Comparison of ENCODE assay signal across 19 cellular contexts in the genomic region with DNA sequence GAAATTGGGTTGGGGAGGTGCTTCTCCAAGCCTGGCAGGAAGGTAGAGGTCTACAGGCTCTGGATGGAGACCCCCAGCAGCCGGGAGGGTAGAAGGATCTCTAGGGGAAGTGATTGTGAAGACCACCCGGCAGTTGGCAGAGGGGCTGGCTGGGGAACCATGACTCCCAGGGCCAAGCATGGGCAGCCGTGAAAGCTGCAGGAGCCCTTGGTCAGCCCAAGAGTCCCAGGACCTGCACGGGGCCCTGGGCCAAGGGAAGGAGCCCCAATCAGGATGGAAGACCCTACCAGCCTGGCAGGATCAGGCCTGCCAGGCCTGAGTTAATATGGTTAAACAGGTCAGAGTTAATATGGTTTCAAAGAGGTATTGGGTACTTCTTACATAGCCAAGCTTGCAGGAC.
DNase-seq lines count a peak whose midpoint lies in the region; ATAC-seq, FAIRE-seq and TF ChIP-seq lines count a peak whose summit lies in the region.
"Had no signal": no experiment of that assay in that cellular context is flagged by ENCODE, and none has a peak within 500 bp of the region (broad histone marks: within the 10 kb centered on the region; RNA-seq: fewer than 3 reads in every experiment).

No MANE protein-coding gene starts in this region.

- no peaks in the 10 kb centered on the region for H3K9me3 ChIP-seq in H1 (ENCODE audit: insufficient read depth in 2 of 2, low read depth in 1 of 2, low read length in 1 of 2)
- H3K9me3 ChIP-seq in thyroid gland, result no peaks in the 10 kb centered on the region
- H3K9me3 ChIP-seq: A549 had no signal

- no peak overlapping the region for H2BK120ac ChIP-seq in H1 (replicated peaks; ENCODE audit: low read depth, low read length)

- H3K9ac ChIP-seq in H1 (replicated peaks in 1 of 4; ENCODE audit: extremely low read depth in 1 of 4, low read depth in 3 of 4, low read length in 3 of 4), result no peak overlapping the region

- H4K8ac ChIP-seq in H1 (ENCODE audit: extremely low read depth, insufficient read depth, low read length), result peak overlapping the region; percentile 18; the same call in 1 of the 2 replicates

- H3K36me3 ChIP-seq in H1 (ENCODE audit: control insufficient read depth in 2 of 4, insufficient read depth in 4 of 4, low read length in 3 of 4), result no peaks in the 10 kb centered on the region
- H3K36me3 ChIP-seq in thyroid gland, result no peaks in the 10 kb centered on the region

- no peak for TF ChIP-seq EP300 in H1 (IDR thresholded peaks at IDR 0.05; ENCODE audit: borderline replicate concordance in 1 of 2, low read depth in 2 of 2, low read length in 2 of 2)

- no peaks in the 10 kb centered on the region for H3K79me2 ChIP-seq in H1 (ENCODE audit: control insufficient read depth in 1 of 2, insufficient read depth in 2 of 2, low read length in 2 of 2)

- no peaks in the 10 kb centered on the region for H3K27me3 ChIP-seq in H1 (replicated peaks in 1 of 4; ENCODE audit: control insufficient read depth in 3 of 4, extremely low read depth in 1 of 4, insufficient read depth in 3 of 4, low read length in 3 of 4)
- no peaks in the 10 kb centered on the region for H3K27me3 ChIP-seq in thyroid gland

- no peak overlapping the region for H3K23ac ChIP-seq in H1 (ENCODE audit: insufficient read length)

- no peaks in the 10 kb centered on the region for H3K4me1 ChIP-seq in H1 (replicated peaks in 1 of 4; ENCODE audit: control insufficient read depth in 3 of 4, insufficient read depth in 4 of 4, low read length in 3 of 4)
- H3K4me1 ChIP-seq in thyroid gland, result no peaks in the 10 kb centered on the region

- H2BK20ac ChIP-seq in H1 (ENCODE audit: low read length), result no peak overlapping the region

- no peak overlapping the region for H4K91ac ChIP-seq in H1 (replicated peaks; ENCODE audit: insufficient read length, low read length)

- no peak for TF ChIP-seq CTCF in H1 (IDR thresholded peaks at IDR 0.05; ENCODE audit: control extremely low read depth in 1 of 3, insufficient read depth in 1 of 3, low read depth in 1 of 3, low read length in 3 of 3)
- no peak for TF ChIP-seq CTCF in thyroid gland (IDR thresholded peaks at IDR 0.05)

- H2AK5ac ChIP-seq in H1 (ENCODE audit: low read depth, low read length), result no peak overlapping the region

- H3K18ac ChIP-seq in H1 (ENCODE audit: extremely low read depth, low read length), result no peak overlapping the region

- TF ChIP-seq RAD21 in H1 (IDR thresholded peaks at IDR 0.05 in 1 of 2, conservative IDR thresholded peaks at IDR 0.05 in 1 of 2; ENCODE audit: low read depth in 2 of 2, low read length in 2 of 2), result no peak

- H3K36me3 Mint-ChIP-seq in stimulated activated memory B cell treated with anti-CD40 and anti-IgM and Interleukin-4, amounts not matched to agents 10 μg/mL and 1 μg/mL and 100 μg/mL, for 72 hours, result no peaks in the 10 kb centered on the region
- H3K36me3 Mint-ChIP-seq: CD4-positive, alpha-beta memory T cell had no signal

- no peaks in the 10 kb centered on the region for H3K23me2 ChIP-seq in H1 (ENCODE audit: low read depth, low read length)

- H3K4ac ChIP-seq in H1 (replicated peaks; ENCODE audit: insufficient read length, low read depth, low read length), result no peak overlapping the region

- no peak overlapping the region for H3K56ac ChIP-seq in H1 (replicated peaks; ENCODE audit: insufficient read length, low read depth, low read length)

- H3K4me3 Mint-ChIP-seq in stimulated activated memory B cell treated with anti-CD40 and anti-IgM and Interleukin-4, amounts not matched to agents 10 μg/mL and 1 μg/mL and 100 μg/mL, for 72 hours, result no peak overlapping the region
- H3K4me3 Mint-ChIP-seq: CD4-positive, alpha-beta memory T cell; H9 had no signal

- H3K4me1 Mint-ChIP-seq in stimulated activated memory B cell treated with anti-CD40 and anti-IgM and Interleukin-4, amounts not matched to agents 10 μg/mL and 1 μg/mL and 100 μg/mL, for 72 hours, result no peaks in the 10 kb centered on the region
- H3K4me1 Mint-ChIP-seq: CD4-positive, alpha-beta memory T cell had no signal

- no peaks in the 10 kb centered on the region for H4K20me1 ChIP-seq in H1 (replicated peaks in 1 of 2; ENCODE audit: control insufficient read depth in 1 of 2, insufficient read depth in 2 of 2, low read length in 2 of 2)

- no peak overlapping the region for H2BK5ac ChIP-seq in H1 (ENCODE audit: low read depth, low read length)

- no peak overlapping the region for H2BK15ac ChIP-seq in H1 (ENCODE audit: low read length)

- no peaks in the 10 kb centered on the region for H3K9me3 Mint-ChIP-seq in stimulated activated memory B cell treated with anti-CD40 and anti-IgM and Interleukin-4, amounts not matched to agents 10 μg/mL and 1 μg/mL and 100 μg/mL, for 72 hours
- H3K9me3 Mint-ChIP-seq: H9 had no signal

- TF ChIP-seq POLR2A in H1 (IDR thresholded peaks at IDR 0.05; ENCODE audit: control extremely low read depth in 1 of 2, low read depth in 2 of 2, low read length in 2 of 2) (no peak), thyroid gland (IDR thresholded peaks at IDR 0.05) (no peak)

- H3K27ac ChIP-seq in H1 (ENCODE audit: low read depth, low read length) (no peak overlapping the region), thyroid gland (no peak overlapping the region)
- H3K27ac ChIP-seq: A549 had no signal

- H2AFZ ChIP-seq in H1 (ENCODE audit: low read length), result no peak overlapping the region

- H3K79me1 ChIP-seq in H1 (ENCODE audit: low read depth, low read length), result no peaks in the 10 kb centered on the region

- DNase-seq in H1 (ENCODE audit: low read depth in 1 of 2, low spot score in 2 of 2), result no peak
- peak; percentile 31 for DNase-seq in islet precursor cell
- no peak for DNase-seq in thyroid gland
- DNase-seq: 8988T; ACHN; C1 segment of cervical spinal cord; Calu3; CD4-positive, alpha-beta memory T cell; COR-L47; DMS53; DMS79 treated with DMSO at 0.1 percent for 48 hours; GF-D8; H9 had no signal

- POLR2A ChIA-PET in H1 (lab: Charles Lee; ENCODE audit: partially characterized antibody), result no interaction called here

- no peak for FAIRE-seq in H1 (lab: Jason Lieb, UNC)
- FAIRE-seq: A549, GM12891, GM18507 had no signal

- WGBS in H1 (ENCODE audit: extremely low coverage in 1 of 2, insufficient coverage in 1 of 2, insufficient read length in 1 of 2, insufficient replicate concordance in 2 of 2, low coverage in 1 of 2, low lambda C conversion rate in 2 of 2, missing lambda C conversion rate in 1 of 2), 2 experiments, result 96% methylated on average over 4 of the region's 4 CpGs; no CpG with 5 or more reads in 1 of the 2 experiments
- 89 to 91% methylated on average over 4 of the region's 4 CpGs for WGBS in thyroid gland, 2 donors

- peak; percentile 27 for ATAC-seq in stimulated activated memory B cell treated with anti-CD40 and anti-IgM and Interleukin-4, amounts not matched to agents 10 μg/mL and 1 μg/mL and 100 μg/mL, for 72 hours
- ATAC-seq in HG02885 (IDR thresholded peaks at IDR 0.05; ENCODE audit: poor library complexity, unreplicated experiment) (no peak), SK-N-SH treated with all-trans-retinoic acid at 6 μM for 48 hours (no peak)
- ATAC-seq: A549 had no signal

- H3K4me3 ChIP-seq in H1 (ENCODE audit: extremely low read depth in 1 of 4, insufficient read depth in 2 of 4, low read depth in 3 of 4, low read length in 4 of 4) (no peak overlapping the region), thyroid gland (replicated peaks in 1 of 3) (no peak overlapping the region)
- H3K4me3 ChIP-seq: A549 had no signal

- CTCF ChIA-PET in H1 (lab: Charles Lee; ENCODE audit: partially characterized antibody), result interaction anchor here (1.4 kb wide), 1 partner anchor 53 kb away, joined by 3 read pairs; no protein-coding TSS in a partner anchor

- no peak overlapping the region for H2BK12ac ChIP-seq in H1 (ENCODE audit: low read depth, low read length)

- intact Hi-C loops in thyroid gland (cut with DNase I), result no loop called here

- no peak overlapping the region for H4K5ac ChIP-seq in H1 (ENCODE audit: insufficient read length, low read depth, low read length)

- H3K27me3 Mint-ChIP-seq in stimulated activated memory B cell treated with anti-CD40 and anti-IgM and Interleukin-4, amounts not matched to agents 10 μg/mL and 1 μg/mL and 100 μg/mL, for 72 hours, result peaks cover 18% of the 10 kb centered on the region

- H3K14ac ChIP-seq in H1 (ENCODE audit: insufficient read length), result no peak overlapping the region

- no peak overlapping the region for H3K27ac Mint-ChIP-seq in stimulated activated memory B cell treated with anti-CD40 and anti-IgM and Interleukin-4, amounts not matched to agents 10 μg/mL and 1 μg/mL and 100 μg/mL, for 72 hours
- H3K27ac Mint-ChIP-seq: CD4-positive, alpha-beta memory T cell; H9 had no signal

- no peak overlapping the region for H3K4me2 ChIP-seq in H1 (ENCODE audit: insufficient read depth in 1 of 2, low read depth in 2 of 2, low read length in 2 of 2)
- H3K4me2 ChIP-seq: A549 had no signal

TF ChIP-seq in H1, 55 proteins besides CTCF, POLR2A, EP300 and RAD21 (continues in another document):
- TF ChIP-seq CREB1 (IDR thresholded peaks at IDR 0.05) (no peak), BCL11A (IDR thresholded peaks at IDR 0.05; ENCODE audit: low read depth in 2 of 2, low read length in 2 of 2) (no peak), FOSL1 (IDR thresholded peaks at IDR 0.05; ENCODE audit: insufficient read depth, low read depth, low read length) (no peak), SP4 (IDR thresholded peaks at IDR 0.05; ENCODE audit: low read length) (no peak)
- TF ChIP-seq, protein P1, sequence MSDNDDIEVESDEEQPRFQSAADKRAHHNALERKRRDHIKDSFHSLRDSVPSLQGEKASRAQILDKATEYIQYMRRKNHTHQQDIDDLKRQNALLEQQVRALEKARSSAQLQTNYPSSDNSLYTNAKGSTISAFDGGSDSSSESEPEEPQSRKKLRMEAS (IDR thresholded peaks at IDR 0.05), result no peak
- TF ChIP-seq, protein P2, sequence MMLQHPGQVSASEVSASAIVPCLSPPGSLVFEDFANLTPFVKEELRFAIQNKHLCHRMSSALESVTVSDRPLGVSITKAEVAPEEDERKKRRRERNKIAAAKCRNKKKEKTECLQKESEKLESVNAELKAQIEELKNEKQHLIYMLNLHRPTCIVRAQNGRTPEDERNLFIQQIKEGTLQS (IDR thresholded peaks at IDR 0.05; ENCODE audit: insufficient read depth, low read depth, low read length), result no peak

TF ChIP-seq in SK-N-SH treated with all-trans-retinoic acid at 6 μM for 48 hours, 23 proteins besides CTCF, POLR2A, EP300 and RAD21 (continues in another document):
- TF ChIP-seq, protein P3, sequence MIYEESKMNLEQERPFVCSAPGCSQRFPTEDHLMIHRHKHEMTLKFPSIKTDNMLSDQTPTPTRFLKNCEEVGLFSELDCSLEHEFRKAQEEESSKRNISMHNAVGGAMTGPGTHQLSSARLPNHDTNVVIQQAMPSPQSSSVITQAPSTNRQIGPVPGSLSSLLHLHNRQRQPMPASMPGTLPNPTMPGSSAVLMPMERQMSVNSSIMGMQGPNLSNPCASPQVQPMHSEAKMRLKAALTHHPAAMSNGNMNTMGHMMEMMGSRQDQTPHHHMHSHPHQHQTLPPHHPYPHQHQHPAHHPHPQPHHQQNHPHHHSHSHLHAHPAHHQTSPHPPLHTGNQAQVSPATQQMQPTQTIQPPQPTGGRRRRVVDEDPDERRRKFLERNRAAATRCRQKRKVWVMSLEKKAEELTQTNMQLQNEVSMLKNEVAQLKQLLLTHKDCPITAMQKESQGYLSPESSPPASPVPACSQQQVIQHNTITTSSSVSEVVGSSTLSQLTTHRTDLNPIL (CRISPR knock-in tag; IDR thresholded peaks at IDR 0.05; ENCODE audit: low read depth), result no peak
